In genomic region chr11:4626207-4627105, GRCh38 we compare ENCODE assay signal across 8 cellular contexts. TPM values are rescaled to one million over a fixed set of nuclear protein-coding genes. Genes with fewer than 3 reads are reported as not detected.
DNase-seq lines count a peak whose midpoint lies in the region; ATAC-seq and TF ChIP-seq lines count a peak whose summit lies in the region.

No MANE protein-coding gene starts in this region.

- H3K27me3 Mint-ChIP-seq in natural killer cell (ENCODE audit: low read depth in 2 of 2): peaks cover 43 to 48% of the 10 kb centered on the region in 2 donors
- H3K27me3 Mint-ChIP-seq in natural killer cell treated with Interleukin-12 subunit alpha and Interleukin-12 subunit beta and Interleukin-15 and Interleukin-18, amount 100 ng/mL, for 72 hours: peaks cover 34 to 51% of the 10 kb centered on the region in 2 donors
- peaks cover 28% of the 10 kb centered on the region for H3K27me3 Mint-ChIP-seq in activated CD4-positive, alpha-beta memory T cell treated with anti-CD3 and anti-CD28 coated beads for 36 hours

- peaks cover 5 to 8% of the 10 kb centered on the region in 2 donors for H3K9me3 Mint-ChIP-seq in natural killer cell
- H3K9me3 Mint-ChIP-seq in natural killer cell treated with Interleukin-12 subunit alpha and Interleukin-12 subunit beta and Interleukin-15 and Interleukin-18, amount 100 ng/mL, for 72 hours: peaks cover 6% of the 10 kb centered on the region
- H3K9me3 Mint-ChIP-seq in activated CD4-positive, alpha-beta memory T cell treated with anti-CD3 and anti-CD28 coated beads for 36 hours: peaks cover 16% of the 10 kb centered on the region

- peaks cover 13% of the 10 kb centered on the region for H3K36me3 Mint-ChIP-seq in natural killer cell
- peaks cover 23% of the 10 kb centered on the region for H3K36me3 Mint-ChIP-seq in natural killer cell treated with Interleukin-12 subunit alpha and Interleukin-12 subunit beta and Interleukin-15 and Interleukin-18, amount 100 ng/mL, for 72 hours
- H3K36me3 Mint-ChIP-seq in activated CD4-positive, alpha-beta memory T cell treated with anti-CD3 and anti-CD28 coated beads for 36 hours: peaks cover 4% of the 10 kb centered on the region

- DNase-seq in natural killer cell (no peak), HT-29 (ENCODE audit: low spot score) (peak; percentile 95), NCI-H748 (lab: John Stamatoyannopoulos, UW; ENCODE audit: unreplicated experiment) (peak; percentile 91), foreskin melanocyte (peak; percentile 50), renal cortical epithelial cell (ENCODE audit: low read depth) (peak; percentile 65), epidermal melanocyte (ENCODE audit: insufficient read length, low spot score) (no peak)
- no peak for DNase-seq in natural killer cell treated with Interleukin-12 subunit alpha and Interleukin-12 subunit beta and Interleukin-15 and Interleukin-18, amount 100 ng/mL, for 72 hours (ENCODE audit: low spot score)
- DNase-seq in activated CD4-positive, alpha-beta memory T cell treated with anti-CD3 and anti-CD28 coated beads for 36 hours: peak; percentile 58

- H3K4me3 Mint-ChIP-seq in natural killer cell: no peak overlapping the region
- no peak overlapping the region for H3K4me3 Mint-ChIP-seq in natural killer cell treated with Interleukin-12 subunit alpha and Interleukin-12 subunit beta and Interleukin-15 and Interleukin-18, amount 100 ng/mL, for 72 hours
- H3K4me3 Mint-ChIP-seq in activated CD4-positive, alpha-beta memory T cell treated with anti-CD3 and anti-CD28 coated beads for 36 hours: no peak overlapping the region

- no peak for ATAC-seq in natural killer cell
- no peak for ATAC-seq in natural killer cell treated with Interleukin-12 subunit alpha and Interleukin-12 subunit beta and Interleukin-15 and Interleukin-18, amount 100 ng/mL, for 72 hours

- intact Hi-C loops in natural killer cell (cut with micrococcal nuclease): no loop called here
- intact Hi-C loops in activated CD4-positive, alpha-beta memory T cell treated with anti-CD3 and anti-CD28 coated beads for 36 hours (cut with micrococcal nuclease): no loop called here

- H3K27ac Mint-ChIP-seq in natural killer cell: no peak overlapping the region
- no peak overlapping the region for H3K27ac Mint-ChIP-seq in natural killer cell treated with Interleukin-12 subunit alpha and Interleukin-12 subunit beta and Interleukin-15 and Interleukin-18, amount 100 ng/mL, for 72 hours
- H3K27ac Mint-ChIP-seq in activated CD4-positive, alpha-beta memory T cell treated with anti-CD3 and anti-CD28 coated beads for 36 hours: no peak overlapping the region

- H3K4me1 Mint-ChIP-seq in natural killer cell: no peaks in the 10 kb centered on the region
- H3K4me1 Mint-ChIP-seq in natural killer cell treated with Interleukin-12 subunit alpha and Interleukin-12 subunit beta and Interleukin-15 and Interleukin-18, amount 100 ng/mL, for 72 hours (ENCODE audit: low read depth in 2 of 2): no peaks in the 10 kb centered on the region
- H3K4me1 Mint-ChIP-seq in activated CD4-positive, alpha-beta memory T cell treated with anti-CD3 and anti-CD28 coated beads for 36 hours (ENCODE audit: low read depth): no peaks in the 10 kb centered on the region

- peak; percentile 33 for TF ChIP-seq CTCF in natural killer cell (IDR thresholded peaks at IDR 0.05)

- CTCF ChIA-PET in activated CD4-positive, alpha-beta memory T cell treated with anti-CD3 and anti-CD28 coated beads for 36 hours (lab: Charles Lee): interaction anchor here (3.9 kb wide), 1 partner anchor 11 kb away, joined by 38 read pairs; the partner anchor contains the start of gene OR51D1

- POLR2A ChIA-PET in activated CD4-positive, alpha-beta memory T cell treated with anti-CD3 and anti-CD28 coated beads for 36 hours (lab: Charles Lee): no interaction called here

RNA-seq across cellular contexts. Expression of gene OR51D1, which starts 10.8 kb away (rescaled TPM):
- total RNA-seq in natural killer cell (not detected), renal cortical epithelial cell (not detected in 2 replicates)
- not detected for total RNA-seq in natural killer cell treated with Interleukin-12 subunit alpha and Interleukin-12 subunit beta and Interleukin-15 and Interleukin-18, amount 100 ng/mL, for 72 hours
- not detected in 2 replicates for total RNA-seq in HT-29 (2014; rRNA removed; shearing (Covaris generic))
- total RNA-seq in activated CD4-positive, alpha-beta memory T cell treated with anti-CD3 and anti-CD28 coated beads for 36 hours: not detected

RNA-seq across cellular contexts. Expression of gene OR51E1, which starts 17.3 kb away (rescaled TPM):
- total RNA-seq in natural killer cell (not detected), renal cortical epithelial cell (not detected in 2 replicates)
- not detected for total RNA-seq in natural killer cell treated with Interleukin-12 subunit alpha and Interleukin-12 subunit beta and Interleukin-15 and Interleukin-18, amount 100 ng/mL, for 72 hours
- total RNA-seq in HT-29 (2014; rRNA removed; shearing (Covaris generic)): 0.41 and 0.63 TPM in 2 replicates
- not detected for total RNA-seq in activated CD4-positive, alpha-beta memory T cell treated with anti-CD3 and anti-CD28 coated beads for 36 hours

RNA-seq across cellular contexts. Expression of gene TRIM68, which starts 18.4 kb away (rescaled TPM):
- 10 to 100 TPM in 1 of 3 donors, 1 to 10 TPM in 2; 7.6 to 14.7 (median 9.8) TPM for total RNA-seq in natural killer cell
- total RNA-seq in natural killer cell treated with Interleukin-12 subunit alpha and Interleukin-12 subunit beta and Interleukin-15 and Interleukin-18, amount 100 ng/mL, for 72 hours: 10 to 100 TPM; 12.6 to 15.3 TPM
- 3.1 and 3.4 TPM in 2 replicates for total RNA-seq in HT-29 (2014; rRNA removed; shearing (Covaris generic))
- total RNA-seq in activated CD4-positive, alpha-beta memory T cell treated with anti-CD3 and anti-CD28 coated beads for 36 hours: 1 to 10 TPM; 8.7 to 9.2 TPM
- total RNA-seq in renal cortical epithelial cell: 10.4 and 24.4 TPM in 2 replicates

RNA-seq across cellular contexts. Expression of gene OR52I1, which starts 32.6 kb away (rescaled TPM):
- not detected for total RNA-seq in natural killer cell
- not detected for total RNA-seq in natural killer cell treated with Interleukin-12 subunit alpha and Interleukin-12 subunit beta and Interleukin-15 and Interleukin-18, amount 100 ng/mL, for 72 hours
- not detected in 2 replicates for total RNA-seq in HT-29 (2014; rRNA removed; shearing (Covaris generic))
- total RNA-seq in activated CD4-positive, alpha-beta memory T cell treated with anti-CD3 and anti-CD28 coated beads for 36 hours: not detected
- not detected in 2 replicates for total RNA-seq in renal cortical epithelial cell

RNA-seq across cellular contexts. Expression of gene OR52I2, which starts 44.9 kb away (rescaled TPM):
- total RNA-seq in natural killer cell (not detected), renal cortical epithelial cell (not detected in 2 replicates)
- total RNA-seq in natural killer cell treated with Interleukin-12 subunit alpha and Interleukin-12 subunit beta and Interleukin-15 and Interleukin-18, amount 100 ng/mL, for 72 hours: not detected
- total RNA-seq in HT-29 (2014; rRNA removed; shearing (Covaris generic)): not detected in 2 replicates
- not detected for total RNA-seq in activated CD4-positive, alpha-beta memory T cell treated with anti-CD3 and anti-CD28 coated beads for 36 hours

Comparison
In these comparisons a context has a peak if more than half of its experiments do, and no peak if none do; other contexts are left out.
1. DNase-seq: peak in HT-29 (single experiment), NCI-H748 (single experiment), activated CD4-positive, alpha-beta memory T cell treated with anti-CD3 and anti-CD28 coated beads for 36 hours (single experiment), foreskin melanocyte (single experiment) and renal cortical epithelial cell (single experiment); none in natural killer cell (single experiment), natural killer cell treated with Interleukin-12 subunit alpha and Interleukin-12 subunit beta and Interleukin-15 and Interleukin-18, amount 100 ng/mL, for 72 hours (single experiment) and epidermal melanocyte (single experiment).